19 cellular contexts compared by ENCODE assay signal in the genomic region with DNA sequence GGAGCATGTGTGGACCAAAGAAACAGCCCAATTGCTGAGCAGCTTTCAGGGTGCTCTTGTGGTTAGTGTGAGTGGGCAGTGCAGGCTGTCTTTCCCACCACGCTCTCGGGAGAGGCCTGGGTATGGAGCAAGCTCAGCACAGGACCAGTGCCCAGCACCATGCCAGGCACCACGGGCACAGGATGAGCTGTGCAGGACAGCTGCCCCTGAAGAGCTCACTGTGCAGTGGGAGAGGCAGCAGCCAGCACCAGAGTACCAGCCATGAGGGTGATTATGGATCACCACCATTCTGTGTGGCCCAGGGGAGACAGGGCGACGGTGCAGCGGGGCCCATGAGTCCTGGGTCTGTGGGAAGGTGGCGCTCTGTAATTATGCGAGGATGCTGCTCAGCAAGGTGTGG.
"Had no signal": no experiment of that assay in that cellular context is flagged by ENCODE, and none has a peak within 500 bp of the region (broad histone marks: within the 10 kb centered on the region; RNA-seq: fewer than 3 reads in every experiment).

No MANE protein-coding gene starts in this region.

- H3K4me3 Mint-ChIP-seq: activated CD8-positive, alpha-beta memory T cell treated with anti-CD3 and anti-CD28 coated beads, Interleukin-2, amount 10 ng/mL, durations not matched to agents 7 days and 5 days; activated naive CD8-positive, alpha-beta T cell treated with anti-CD3 and anti-CD28 coated beads, Interleukin-2, amount 10 ng/mL, durations not matched to agents 7 days and 5 days; brain; central memory CD8-positive, alpha-beta T cell; dendritic cell treated with granulocyte-macrophage colony-stimulating factor and Interleukin-4, amounts not matched to agents 40 ng/mL and 50 ng/mL, for 4 days; immature natural killer cell; nephron; stimulated activated effector memory CD8-positive, alpha-beta T cell treated with anti-CD3 and anti-CD28 coated beads, Interleukin-12 subunit alpha, Interleukin-12 subunit beta, amount 100 ng/mL, for 72 hours; T-helper 17 cell had no signal

- H3K9me3 ChIP-seq: tibial artery had no signal

- H3K4me1 Mint-ChIP-seq: activated CD8-positive, alpha-beta memory T cell treated with anti-CD3 and anti-CD28 coated beads, Interleukin-2, amount 10 ng/mL, durations not matched to agents 7 days and 5 days; brain; central memory CD8-positive, alpha-beta T cell; immature natural killer cell; stimulated activated effector memory CD8-positive, alpha-beta T cell treated with anti-CD3 and anti-CD28 coated beads, Interleukin-12 subunit alpha, Interleukin-12 subunit beta, amount 100 ng/mL, for 72 hours had no signal

- H3K4me3 ChIP-seq: tibial artery had no signal

- ATAC-seq: activated CD8-positive, alpha-beta memory T cell treated with anti-CD3 and anti-CD28 coated beads, Interleukin-2, amount 10 ng/mL, durations not matched to agents 7 days and 5 days; foreskin keratinocyte; left colon; stimulated activated effector memory CD8-positive, alpha-beta T cell treated with anti-CD3 and anti-CD28 coated beads, Interleukin-12 subunit alpha, Interleukin-12 subunit beta, amount 100 ng/mL, for 72 hours; T-helper 17 cell had no signal

- H3K36me3 ChIP-seq: WERI-Rb-1 had no signal

- H3K4me1 ChIP-seq: foreskin keratinocyte, tibial artery had no signal

- H3K36me3 Mint-ChIP-seq: activated CD8-positive, alpha-beta memory T cell treated with anti-CD3 and anti-CD28 coated beads, Interleukin-2, amount 10 ng/mL, durations not matched to agents 7 days and 5 days; activated naive CD8-positive, alpha-beta T cell treated with anti-CD3 and anti-CD28 coated beads, Interleukin-2, amount 10 ng/mL, durations not matched to agents 7 days and 5 days; brain; immature natural killer cell; stimulated activated effector memory CD8-positive, alpha-beta T cell treated with anti-CD3 and anti-CD28 coated beads, Interleukin-12 subunit alpha, Interleukin-12 subunit beta, amount 100 ng/mL, for 72 hours had no signal

- H3K27ac Mint-ChIP-seq: activated CD8-positive, alpha-beta memory T cell treated with anti-CD3 and anti-CD28 coated beads, Interleukin-2, amount 10 ng/mL, durations not matched to agents 7 days and 5 days; activated naive CD8-positive, alpha-beta T cell treated with anti-CD3 and anti-CD28 coated beads, Interleukin-2, amount 10 ng/mL, durations not matched to agents 7 days and 5 days; brain; dendritic cell treated with granulocyte-macrophage colony-stimulating factor and Interleukin-4, amounts not matched to agents 40 ng/mL and 50 ng/mL, for 4 days; immature natural killer cell; nephron; stimulated activated effector memory CD8-positive, alpha-beta T cell treated with anti-CD3 and anti-CD28 coated beads, Interleukin-12 subunit alpha, Interleukin-12 subunit beta, amount 100 ng/mL, for 72 hours; T-helper 17 cell had no signal

- H3K27ac ChIP-seq: foreskin keratinocyte, tibial artery, WERI-Rb-1 had no signal

- H3K9me3 Mint-ChIP-seq: activated naive CD8-positive, alpha-beta T cell treated with anti-CD3 and anti-CD28 coated beads, Interleukin-2, amount 10 ng/mL, durations not matched to agents 7 days and 5 days; dendritic cell treated with granulocyte-macrophage colony-stimulating factor and Interleukin-4, amounts not matched to agents 40 ng/mL and 50 ng/mL, for 4 days; immature natural killer cell; nephron had no signal

- DNase-seq: activated CD4-positive, alpha-beta T cell treated with anti-CD3 and anti-CD28 coated beads, Interleukin-2, amount 50 U/mL, for 48 hours; activated CD8-positive, alpha-beta memory T cell treated with anti-CD3 and anti-CD28 coated beads, Interleukin-2, amount 10 ng/mL, durations not matched to agents 7 days and 5 days; activated gamma-delta T cell treated with Interleukin-2 at 50 U/mL for 16 hours; activated naive CD8-positive, alpha-beta T cell treated with anti-CD3 and anti-CD28 coated beads, Interleukin-2, amount 10 ng/mL, durations not matched to agents 7 days and 5 days; activated T-cell treated with anti-CD3 and anti-CD28 coated beads, Interleukin-2, amount 50 U/mL, for 48 hours; effector memory CD4-positive, alpha-beta T cell; foreskin keratinocyte; immature natural killer cell; left colon; mesenchymal stem cell; occipital lobe; T-helper 17 cell; WERI-Rb-1 had no signal

- H3K27me3 ChIP-seq: foreskin keratinocyte, tibial artery had no signal
